In genomic region chr16:26830716-26831115, GRCh38 we compare ENCODE assay signal across 18 cellular contexts.
DNase-seq lines count a peak whose midpoint lies in the region; ATAC-seq and TF ChIP-seq lines count a peak whose summit lies in the region.
"Had no signal": no experiment of that assay in that cellular context is flagged by ENCODE, and none has a peak within 500 bp of the region (broad histone marks: within the 10 kb centered on the region; RNA-seq: fewer than 3 reads in every experiment).

No MANE protein-coding gene starts in this region.

- H3K4me3 Mint-ChIP-seq in activated naive CD8-positive, alpha-beta T cell treated with anti-CD3 and anti-CD28 coated beads for 36 hours = no peak overlapping the region
- no peak overlapping the region for H3K4me3 Mint-ChIP-seq in activated naive CD8-positive, alpha-beta T cell treated with anti-CD3 and anti-CD28 coated beads, Interleukin-2, amount 50 U/mL, for 24 hours
- no peak overlapping the region for H3K4me3 Mint-ChIP-seq in osteocyte (ENCODE audit: unreplicated experiment)

- DNase-seq in activated naive CD8-positive, alpha-beta T cell treated with anti-CD3 and anti-CD28 coated beads for 36 hours = no peak
- no peak for DNase-seq in activated naive CD8-positive, alpha-beta T cell treated with anti-CD3 and anti-CD28 coated beads, Interleukin-2, amount 50 U/mL, for 24 hours
- DNase-seq in choroid plexus epithelial cell (ENCODE audit: low read depth) (peak; percentile 78), osteocyte (ENCODE audit: extremely low spot score, unreplicated experiment) (peak; percentile 57), activated gamma-delta T cell (lab: John Stamatoyannopoulos, UW) (no peak)
- DNase-seq: AML-193; Caco-2; NCI-H187 treated with DMSO at 0.1 percent for 48 hours; NK-92 treated with Interleukin-12 subunit alpha and Interleukin-12 subunit beta, amount 100 ng/mL, for 24 hours; OCI-M1; RPMI8226 had no signal

- no peaks in the 10 kb centered on the region for H3K9me3 ChIP-seq in HUES48 (ENCODE audit: control insufficient read depth, insufficient read depth, low read length)

- H3K36me3 Mint-ChIP-seq in activated naive CD8-positive, alpha-beta T cell treated with anti-CD3 and anti-CD28 coated beads for 36 hours = no peaks in the 10 kb centered on the region
- no peaks in the 10 kb centered on the region for H3K36me3 Mint-ChIP-seq in activated naive CD8-positive, alpha-beta T cell treated with anti-CD3 and anti-CD28 coated beads, Interleukin-2, amount 50 U/mL, for 24 hours (ENCODE audit: low read depth)
- H3K36me3 Mint-ChIP-seq in osteocyte (ENCODE audit: unreplicated experiment) = no peaks in the 10 kb centered on the region

- no peak for ATAC-seq in activated naive CD8-positive, alpha-beta T cell treated with anti-CD3 and anti-CD28 coated beads, Interleukin-2, amount 50 U/mL, for 24 hours
- ATAC-seq in HG03469 (IDR thresholded peaks at IDR 0.05; ENCODE audit: unreplicated experiment) (no peak), esophagus mucosa (no peak)
- ATAC-seq: HCT116, K562 had no signal

- no peaks in the 10 kb centered on the region for H3K4me1 Mint-ChIP-seq in activated naive CD8-positive, alpha-beta T cell treated with anti-CD3 and anti-CD28 coated beads for 36 hours
- no peaks in the 10 kb centered on the region for H3K4me1 Mint-ChIP-seq in activated naive CD8-positive, alpha-beta T cell treated with anti-CD3 and anti-CD28 coated beads, Interleukin-2, amount 50 U/mL, for 24 hours
- no peaks in the 10 kb centered on the region for H3K4me1 Mint-ChIP-seq in osteocyte (ENCODE audit: unreplicated experiment)

- TF ChIP-seq CTCF in choroid plexus epithelial cell (conservative IDR thresholded peaks at IDR 0.05; ENCODE audit: low read depth, low read length) (no peak), osteocyte (IDR thresholded peaks at IDR 0.05) (no peak)

- H3K27me3 ChIP-seq in HUES48 (ENCODE audit: control insufficient read depth, insufficient read depth, low read length) = no peaks in the 10 kb centered on the region

- H3K9ac ChIP-seq in HUES48 (ENCODE audit: low read depth, low read length) = no peak overlapping the region

- peaks cover 9% of the 10 kb centered on the region for H3K9me3 Mint-ChIP-seq in activated naive CD8-positive, alpha-beta T cell treated with anti-CD3 and anti-CD28 coated beads for 36 hours
- H3K9me3 Mint-ChIP-seq in activated naive CD8-positive, alpha-beta T cell treated with anti-CD3 and anti-CD28 coated beads, Interleukin-2, amount 50 U/mL, for 24 hours = peaks cover 5% of the 10 kb centered on the region
- peaks cover 3% of the 10 kb centered on the region for H3K9me3 Mint-ChIP-seq in osteocyte (ENCODE audit: unreplicated experiment)

- H3K27ac Mint-ChIP-seq in activated naive CD8-positive, alpha-beta T cell treated with anti-CD3 and anti-CD28 coated beads for 36 hours = peak overlapping the region; percentile 7
- H3K27ac Mint-ChIP-seq in activated naive CD8-positive, alpha-beta T cell treated with anti-CD3 and anti-CD28 coated beads, Interleukin-2, amount 50 U/mL, for 24 hours = no peak overlapping the region
- no peak overlapping the region for H3K27ac Mint-ChIP-seq in osteocyte (ENCODE audit: unreplicated experiment)

- H3K27me3 Mint-ChIP-seq in activated naive CD8-positive, alpha-beta T cell treated with anti-CD3 and anti-CD28 coated beads for 36 hours = peaks cover 30% of the 10 kb centered on the region
- peaks cover 26% of the 10 kb centered on the region for H3K27me3 Mint-ChIP-seq in activated naive CD8-positive, alpha-beta T cell treated with anti-CD3 and anti-CD28 coated beads, Interleukin-2, amount 50 U/mL, for 24 hours
- no peaks in the 10 kb centered on the region for H3K27me3 Mint-ChIP-seq in osteocyte (ENCODE audit: unreplicated experiment)

- no peaks in the 10 kb centered on the region for H3K36me3 ChIP-seq in HUES48 (ENCODE audit: control insufficient read depth, insufficient read depth, low read length)

- H3K4me1 ChIP-seq in HUES48 (ENCODE audit: control insufficient read depth, insufficient read depth, low read length) = no peaks in the 10 kb centered on the region
- H3K4me1 ChIP-seq: Caco-2 had no signal

- H3K27ac ChIP-seq in HUES48 (ENCODE audit: low read depth, low read length) = peak overlapping the region; percentile 26
- H3K27ac ChIP-seq: HL-60, SK-N-MC had no signal

- H3K4me3 ChIP-seq in HUES48 (ENCODE audit: low read depth, low read length) (no peak overlapping the region), choroid plexus epithelial cell (ENCODE audit: low read depth, low read length) (no peak overlapping the region)
- H3K4me3 ChIP-seq: K562, SK-N-MC had no signal

Comparison
In these comparisons a context has a peak if more than half of its experiments do, and no peak if none do; other contexts are left out.
1. DNase-seq: peak in choroid plexus epithelial cell (single experiment) and osteocyte (single experiment); none in activated naive CD8-positive, alpha-beta T cell treated with anti-CD3 and anti-CD28 coated beads for 36 hours (single experiment), activated naive CD8-positive, alpha-beta T cell treated with anti-CD3 and anti-CD28 coated beads, Interleukin-2, amount 50 U/mL, for 24 hours (single experiment) and activated gamma-delta T cell (single experiment).